Comparison of ENCODE assay signal across 1 cellular context in the genomic region with DNA sequence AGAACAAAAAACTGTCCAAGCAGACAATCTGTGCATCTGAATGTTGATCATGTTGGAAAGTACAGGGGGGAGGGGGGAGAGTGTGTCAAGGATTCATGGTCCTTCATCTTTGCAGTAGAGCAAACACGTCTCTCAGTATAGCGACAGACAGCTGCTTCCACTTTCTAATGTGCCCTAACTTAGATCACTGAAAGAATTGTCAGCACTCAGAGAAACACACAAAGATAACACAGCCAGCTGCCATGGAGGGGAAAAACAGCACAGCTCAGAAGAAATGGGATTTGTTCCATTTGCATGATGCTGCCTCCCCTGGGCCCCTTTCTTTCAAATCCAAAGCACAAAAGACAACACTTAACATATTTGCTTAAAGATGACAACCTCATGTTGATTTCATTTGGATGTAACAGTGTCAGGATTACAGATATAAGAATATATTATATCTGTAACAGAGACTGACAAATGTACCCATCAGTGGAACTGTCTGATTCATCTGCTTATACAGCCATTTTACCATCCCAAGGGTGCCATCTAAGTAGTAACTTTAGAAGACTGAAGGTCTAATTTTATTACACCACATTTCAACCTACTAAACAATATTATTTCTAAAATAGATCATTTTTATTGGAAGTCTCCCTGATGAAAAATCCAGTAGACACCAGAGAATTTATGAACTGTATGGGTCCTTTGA.
TF ChIP-seq lines count a peak whose summit lies in the region.

No MANE protein-coding gene starts in this region.

TF ChIP-seq in HepG2, 621 proteins besides CTCF, POLR2A, EP300 and RAD21:
- TF ChIP-seq TGIF2 (CRISPR knock-in tag; IDR thresholded peaks at IDR 0.05) (no peak), ZNF557 (CRISPR knock-in tag; IDR thresholded peaks at IDR 0.05) (no peak), KMT2A (CRISPR knock-in tag; IDR thresholded peaks at IDR 0.05) (no peak), GFI1 (CRISPR knock-in tag; IDR thresholded peaks at IDR 0.05; ENCODE audit: borderline replicate concordance) (peak; percentile 42; the same call in 1 of the 2 replicates), SOX6 (IDR thresholded peaks at IDR 0.05) (no peak), SOX6 (CRISPR knock-in tag; IDR thresholded peaks at IDR 0.05) (no peak), THAP11 (CRISPR knock-in tag; IDR thresholded peaks at IDR 0.05) (no peak), ZNF292 (CRISPR knock-in tag; IDR thresholded peaks at IDR 0.05; ENCODE audit: borderline replicate concordance, low read depth) (no peak), ETV5 (CRISPR knock-in tag; IDR thresholded peaks at IDR 0.05; ENCODE audit: borderline replicate concordance) (no peak), NR2C2 (CRISPR knock-in tag; IDR thresholded peaks at IDR 0.05; ENCODE audit: borderline replicate concordance) (no peak), SETDB1 (CRISPR knock-in tag; IDR thresholded peaks at IDR 0.05; ENCODE audit: borderline replicate concordance) (0 out of 2 replicates have a peak, but pooled peaks have one; percentile 32)
- TF ChIP-seq, protein P1, sequence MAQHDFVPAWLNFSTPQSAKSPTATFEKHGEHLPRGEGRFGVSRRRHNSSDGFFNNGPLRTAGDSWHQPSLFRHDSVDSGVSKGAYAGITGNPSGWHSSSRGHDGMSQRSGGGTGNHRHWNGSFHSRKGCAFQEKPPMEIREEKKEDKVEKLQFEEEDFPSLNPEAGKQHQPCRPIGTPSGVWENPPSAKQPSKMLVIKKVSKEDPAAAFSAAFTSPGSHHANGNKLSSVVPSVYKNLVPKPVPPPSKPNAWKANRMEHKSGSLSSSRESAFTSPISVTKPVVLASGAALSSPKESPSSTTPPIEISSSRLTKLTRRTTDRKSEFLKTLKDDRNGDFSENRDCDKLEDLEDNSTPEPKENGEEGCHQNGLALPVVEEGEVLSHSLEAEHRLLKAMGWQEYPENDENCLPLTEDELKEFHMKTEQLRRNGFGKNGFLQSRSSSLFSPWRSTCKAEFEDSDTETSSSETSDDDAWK (CRISPR knock-in tag; IDR thresholded peaks at IDR 0.05): no peak
- TF ChIP-seq, protein P2, sequence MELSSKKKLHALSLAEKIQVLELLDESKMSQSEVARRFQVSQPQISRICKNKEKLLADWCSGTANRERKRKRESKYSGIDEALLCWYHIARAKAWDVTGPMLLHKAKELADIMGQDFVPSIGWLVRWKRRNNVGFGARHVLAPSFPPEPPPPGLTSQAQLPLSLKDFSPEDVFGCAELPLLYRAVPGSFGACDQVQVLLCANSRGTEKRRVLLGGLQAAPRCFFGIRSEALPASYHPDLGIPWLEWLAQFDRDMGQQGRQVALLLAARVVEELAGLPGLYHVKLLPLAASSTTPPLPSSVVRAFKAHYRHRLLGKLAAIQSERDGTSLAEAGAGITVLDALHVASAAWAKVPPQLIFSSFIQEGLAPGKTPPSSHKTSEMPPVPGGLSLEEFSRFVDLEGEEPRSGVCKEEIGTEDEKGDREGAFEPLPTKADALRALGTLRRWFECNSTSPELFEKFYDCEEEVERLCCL (CRISPR knock-in tag; IDR thresholded peaks at IDR 0.05; ENCODE audit: borderline replicate concordance): no peak
- TF ChIP-seq, protein P3, sequence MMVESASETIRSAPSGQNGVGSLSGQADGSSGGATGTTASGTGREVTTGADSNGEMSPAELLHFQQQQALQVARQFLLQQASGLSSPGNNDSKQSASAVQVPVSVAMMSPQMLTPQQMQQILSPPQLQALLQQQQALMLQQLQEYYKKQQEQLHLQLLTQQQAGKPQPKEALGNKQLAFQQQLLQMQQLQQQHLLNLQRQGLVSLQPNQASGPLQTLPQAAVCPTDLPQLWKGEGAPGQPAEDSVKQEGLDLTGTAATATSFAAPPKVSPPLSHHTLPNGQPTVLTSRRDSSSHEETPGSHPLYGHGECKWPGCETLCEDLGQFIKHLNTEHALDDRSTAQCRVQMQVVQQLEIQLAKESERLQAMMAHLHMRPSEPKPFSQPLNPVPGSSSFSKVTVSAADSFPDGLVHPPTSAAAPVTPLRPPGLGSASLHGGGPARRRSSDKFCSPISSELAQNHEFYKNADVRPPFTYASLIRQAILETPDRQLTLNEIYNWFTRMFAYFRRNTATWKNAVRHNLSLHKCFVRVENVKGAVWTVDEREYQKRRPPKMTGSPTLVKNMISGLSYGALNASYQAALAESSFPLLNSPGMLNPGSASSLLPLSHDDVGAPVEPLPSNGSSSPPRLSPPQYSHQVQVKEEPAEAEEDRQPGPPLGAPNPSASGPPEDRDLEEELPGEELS (CRISPR knock-in tag; IDR thresholded peaks at IDR 0.05): no peak
- TF ChIP-seq, protein P4, sequence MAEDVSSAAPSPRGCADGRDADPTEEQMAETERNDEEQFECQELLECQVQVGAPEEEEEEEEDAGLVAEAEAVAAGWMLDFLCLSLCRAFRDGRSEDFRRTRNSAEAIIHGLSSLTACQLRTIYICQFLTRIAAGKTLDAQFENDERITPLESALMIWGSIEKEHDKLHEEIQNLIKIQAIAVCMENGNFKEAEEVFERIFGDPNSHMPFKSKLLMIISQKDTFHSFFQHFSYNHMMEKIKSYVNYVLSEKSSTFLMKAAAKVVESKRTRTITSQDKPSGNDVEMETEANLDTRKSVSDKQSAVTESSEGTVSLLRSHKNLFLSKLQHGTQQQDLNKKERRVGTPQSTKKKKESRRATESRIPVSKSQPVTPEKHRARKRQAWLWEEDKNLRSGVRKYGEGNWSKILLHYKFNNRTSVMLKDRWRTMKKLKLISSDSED (CRISPR knock-in tag; IDR thresholded peaks at IDR 0.05): no peak
